ENCODE assay signal across 34 cellular contexts in genomic region chr10:50299948-50300669, GRCh38.
"Had no signal": no experiment of that assay in that cellular context is flagged by ENCODE, and none has a peak within 500 bp of the region (broad histone marks: within the 10 kb centered on the region; RNA-seq: fewer than 3 reads in every experiment).

No MANE protein-coding gene starts in this region.

- H3K4me3 ChIP-seq: adrenal gland, breast epithelium, cardiac muscle cell, colonic mucosa, esophagus muscularis mucosa, gastrocnemius medialis, heart left ventricle had no signal

- H3K36me3 ChIP-seq: adrenal gland, breast epithelium, cardiac muscle cell, colonic mucosa, gastrocnemius medialis, heart left ventricle had no signal

- H3K27ac Mint-ChIP-seq: activated CD4-positive, alpha-beta memory T cell treated with anti-CD3 and anti-CD28 coated beads for 36 hours; activated CD4-positive, alpha-beta T cell treated with anti-CD3 and anti-CD28 coated beads for 36 hours; activated CD4-positive, alpha-beta T cell treated with anti-CD3 and anti-CD28 coated beads, Interleukin-2, amount 10 ng/mL, durations not matched to agents 24 days and 14 days; activated CD8-positive, alpha-beta memory T cell treated with anti-CD3 and anti-CD28 coated beads, Interleukin-2, amount 10 ng/mL, durations not matched to agents 7 days and 5 days; activated CD8-positive, alpha-beta T cell treated with anti-CD3 and anti-CD28 coated beads, Interleukin-2, amount 10 ng/mL, durations not matched to agents 7 days and 5 days; activated naive CD4-positive, alpha-beta T cell treated with anti-CD3 and anti-CD28 coated beads for 36 hours; activated naive CD4-positive, alpha-beta T cell treated with anti-CD3 and anti-CD28 coated beads, Interleukin-2, amount 50 U/mL, for 24 hours; activated naive CD8-positive, alpha-beta T cell treated with anti-CD3 and anti-CD28 coated beads for 36 hours; activated naive CD8-positive, alpha-beta T cell treated with anti-CD3 and anti-CD28 coated beads, Interleukin-2, amount 50 U/mL, for 24 hours; activated T-helper 1 cell treated with anti-CD3 and anti-CD28 coated beads, Interleukin-12 subunit alpha, Interleukin-12 subunit beta, Interleukin-2, Interleukin-4 antibody, amounts not matched to agents 30 ng/mL and 10 ng/mL and 1 ng/mL, durations not matched to agents 14 hours and 24 hours and 36 hours; activated T-helper 2 cell treated with anti-CD3 and anti-CD28 coated beads, Interferon-gamma antibody, Interleukin-2, Interleukin-4, amounts not matched to agents 10 μg/mL and 5 μg/mL and 100 μg/mL, durations not matched to agents 14 hours and 24 hours and 36 hours; brain; effector memory CD8-positive, alpha-beta T cell had no signal

- H3K9me3 ChIP-seq: adrenal gland, colonic mucosa, gastrocnemius medialis had no signal

- H3K4me3 Mint-ChIP-seq: activated CD4-positive, alpha-beta memory T cell treated with anti-CD3 and anti-CD28 coated beads for 36 hours; activated CD4-positive, alpha-beta T cell treated with anti-CD3 and anti-CD28 coated beads for 36 hours; activated CD4-positive, alpha-beta T cell treated with anti-CD3 and anti-CD28 coated beads, Interleukin-2, amount 10 ng/mL, durations not matched to agents 24 days and 14 days; activated CD8-positive, alpha-beta memory T cell treated with anti-CD3 and anti-CD28 coated beads, Interleukin-2, amount 10 ng/mL, durations not matched to agents 7 days and 5 days; activated CD8-positive, alpha-beta T cell treated with anti-CD3 and anti-CD28 coated beads, Interleukin-2, amount 10 ng/mL, durations not matched to agents 7 days and 5 days; activated naive CD4-positive, alpha-beta T cell treated with anti-CD3 and anti-CD28 coated beads for 36 hours; activated naive CD4-positive, alpha-beta T cell treated with anti-CD3 and anti-CD28 coated beads, Interleukin-2, amount 50 U/mL, for 24 hours; activated naive CD8-positive, alpha-beta T cell treated with anti-CD3 and anti-CD28 coated beads for 36 hours; activated naive CD8-positive, alpha-beta T cell treated with anti-CD3 and anti-CD28 coated beads, Interleukin-2, amount 50 U/mL, for 24 hours; activated T-helper 1 cell treated with anti-CD3 and anti-CD28 coated beads, Interleukin-12 subunit alpha, Interleukin-12 subunit beta, Interleukin-2, Interleukin-4 antibody, amounts not matched to agents 30 ng/mL and 10 ng/mL and 1 ng/mL, durations not matched to agents 14 hours and 24 hours and 36 hours; brain; effector memory CD8-positive, alpha-beta T cell had no signal

- H3K27me3 Mint-ChIP-seq: activated CD4-positive, alpha-beta memory T cell treated with anti-CD3 and anti-CD28 coated beads for 36 hours; activated CD4-positive, alpha-beta T cell treated with anti-CD3 and anti-CD28 coated beads for 36 hours; activated CD4-positive, alpha-beta T cell treated with anti-CD3 and anti-CD28 coated beads, Interleukin-2, amount 10 ng/mL, durations not matched to agents 24 days and 14 days; activated naive CD4-positive, alpha-beta T cell treated with anti-CD3 and anti-CD28 coated beads, Interleukin-2, amount 50 U/mL, for 24 hours; activated naive CD8-positive, alpha-beta T cell treated with anti-CD3 and anti-CD28 coated beads for 36 hours; activated naive CD8-positive, alpha-beta T cell treated with anti-CD3 and anti-CD28 coated beads, Interleukin-2, amount 50 U/mL, for 24 hours; brain; effector memory CD8-positive, alpha-beta T cell had no signal

- H3K9me3 Mint-ChIP-seq: activated naive CD8-positive, alpha-beta T cell treated with anti-CD3 and anti-CD28 coated beads, Interleukin-2, amount 50 U/mL, for 24 hours had no signal

- H3K4me1 Mint-ChIP-seq: activated CD4-positive, alpha-beta T cell treated with anti-CD3 and anti-CD28 coated beads for 36 hours; activated CD4-positive, alpha-beta T cell treated with anti-CD3 and anti-CD28 coated beads, Interleukin-2, amount 10 ng/mL, durations not matched to agents 24 days and 14 days; activated naive CD4-positive, alpha-beta T cell treated with anti-CD3 and anti-CD28 coated beads, Interleukin-2, amount 50 U/mL, for 24 hours; activated naive CD8-positive, alpha-beta T cell treated with anti-CD3 and anti-CD28 coated beads for 36 hours; brain had no signal

- ATAC-seq: activated CD4-positive, alpha-beta T cell treated with anti-CD3 and anti-CD28 coated beads for 36 hours; activated CD8-positive, alpha-beta memory T cell treated with anti-CD3 and anti-CD28 coated beads, Interleukin-2, amount 10 ng/mL, durations not matched to agents 7 days and 5 days; activated CD8-positive, alpha-beta T cell treated with anti-CD3 and anti-CD28 coated beads, Interleukin-2, amount 10 ng/mL, durations not matched to agents 7 days and 5 days; activated naive CD8-positive, alpha-beta T cell treated with anti-CD3 and anti-CD28 coated beads, Interleukin-2, amount 50 U/mL, for 24 hours; effector memory CD8-positive, alpha-beta T cell; foreskin keratinocyte; gastrocnemius medialis; heart left ventricle had no signal

- H3K36me3 Mint-ChIP-seq: brain had no signal

- H3K27me3 ChIP-seq: adrenal gland, breast epithelium, cardiac muscle cell, colonic mucosa, esophagus muscularis mucosa, foreskin keratinocyte, gastrocnemius medialis, heart left ventricle had no signal

- H3K27ac ChIP-seq: adrenal gland, breast epithelium, cardiac muscle cell, colonic mucosa, esophagus muscularis mucosa, foreskin keratinocyte, gastrocnemius medialis, heart left ventricle had no signal

- H3K4me1 ChIP-seq: adrenal gland, breast epithelium, colonic mucosa, esophagus muscularis mucosa, gastrocnemius medialis, heart left ventricle had no signal

- DNase-seq: activated CD4-positive, alpha-beta memory T cell treated with anti-CD3 and anti-CD28 coated beads for 36 hours; activated CD4-positive, alpha-beta T cell treated with anti-CD3 and anti-CD28 coated beads for 36 hours; activated CD4-positive, alpha-beta T cell treated with anti-CD3 and anti-CD28 coated beads, Interleukin-2, amount 10 ng/mL, durations not matched to agents 24 days and 14 days; activated CD4-positive, CD25-positive, alpha-beta regulatory T cell; activated CD4-positive, CD25-positive, alpha-beta regulatory T cell treated with anti-CD3 and anti-CD28 coated beads, Interleukin-2, amount 50 U/mL, for 72 hours; activated CD8-positive, alpha-beta memory T cell treated with anti-CD3 and anti-CD28 coated beads, Interleukin-2, amount 10 ng/mL, durations not matched to agents 7 days and 5 days; activated CD8-positive, alpha-beta memory T cell treated with anti-CD3 and anti-CD28 coated beads, Interleukin-2, amount 50 U/mL, for 4 hours; activated CD8-positive, alpha-beta T cell treated with anti-CD3 and anti-CD28 coated beads, Interleukin-2, amount 10 ng/mL, durations not matched to agents 7 days and 5 days; activated gamma-delta T cell treated with Interleukin-2 at 50 U/mL for 16 hours; activated naive CD4-positive, alpha-beta T cell treated with anti-CD3 and anti-CD28 coated beads for 36 hours; activated naive CD8-positive, alpha-beta T cell treated with anti-CD3 and anti-CD28 coated beads for 36 hours; activated naive CD8-positive, alpha-beta T cell treated with anti-CD3 and anti-CD28 coated beads, Interleukin-2, amount 50 U/mL, for 24 hours; activated T-cell treated with anti-CD3 and anti-CD28 coated beads, Interleukin-2, amount 50 U/mL, for 1 hour; activated T-cell treated with anti-CD3 and anti-CD28 coated beads, Interleukin-2, amount 50 U/mL, for 48 hours; adrenal gland; amygdala; aorta; central memory CD4-positive, alpha-beta T cell; cerebellar nuclear complex; colonic mucosa; effector memory CD8-positive, alpha-beta T cell; erythroblast; foreskin keratinocyte; gastrocnemius medialis; glutamatergic neuron; heart left ventricle; T-helper 2 cell had no signal
